ENCODE assay signal across 10 cellular contexts in the genomic region with DNA sequence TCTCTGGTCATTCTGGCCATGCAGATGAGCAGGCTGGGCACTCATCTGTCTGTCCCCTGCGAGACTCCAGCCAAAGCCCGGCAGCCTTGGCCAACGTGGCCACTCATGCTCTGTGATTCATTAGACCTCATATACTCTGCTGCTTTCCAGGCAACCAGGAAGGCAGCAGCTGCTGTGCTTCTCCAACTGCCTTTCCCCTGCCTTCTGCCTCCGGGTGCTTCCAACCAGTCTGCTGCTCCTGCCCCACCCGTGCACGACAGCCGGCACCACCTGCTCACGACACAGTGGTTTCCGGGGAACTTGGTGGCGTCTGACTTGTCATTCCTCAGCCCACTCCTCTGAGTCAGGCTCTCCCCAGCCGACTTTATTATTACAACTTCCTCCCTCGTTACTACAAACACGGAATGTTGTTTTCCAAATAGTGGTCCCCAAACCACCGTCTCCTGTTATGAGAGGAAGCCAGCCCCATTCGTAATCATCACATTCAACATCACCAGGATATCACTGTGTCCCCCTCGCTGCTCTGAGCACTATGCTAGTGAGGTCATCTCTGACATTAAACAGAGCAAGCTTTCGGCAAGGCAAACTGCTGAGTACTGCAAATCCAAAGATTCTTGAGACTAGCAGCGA.
DNase-seq lines count a peak whose midpoint lies in the region; ATAC-seq and TF ChIP-seq lines count a peak whose summit lies in the region.
"Had no signal": no experiment of that assay in that cellular context is flagged by ENCODE, and none has a peak within 500 bp of the region (broad histone marks: within the 10 kb centered on the region; RNA-seq: fewer than 3 reads in every experiment).

No MANE protein-coding gene starts in this region.

- ATAC-seq in HG03439 (IDR thresholded peaks at IDR 0.05; ENCODE audit: unreplicated experiment), result no peak

- peaks cover 10% of the 10 kb centered on the region for H3K4me1 Mint-ChIP-seq in CD14-positive monocyte
- H3K4me1 Mint-ChIP-seq: IgD-negative memory B cell had no signal

- H3K36me3 ChIP-seq in H7 (replicated peaks; ENCODE audit: control insufficient read depth, insufficient read depth, low read length) (no peaks in the 10 kb centered on the region), uterus (no peaks in the 10 kb centered on the region)

- no peaks in the 10 kb centered on the region for H3K36me3 Mint-ChIP-seq in CD14-positive monocyte
- H3K36me3 Mint-ChIP-seq: IgD-negative memory B cell had no signal

- H3K4me3 ChIP-seq in H7 (ENCODE audit: insufficient read depth, low read depth, low read length) (no peak overlapping the region), uterus (no peak overlapping the region)

- peak overlapping the region; percentile 37 to 57 for H3K4me3 Mint-ChIP-seq in CD14-positive monocyte
- H3K4me3 Mint-ChIP-seq: IgD-negative memory B cell had no signal

- H3K27ac Mint-ChIP-seq in CD14-positive monocyte, result no peak overlapping the region
- H3K27ac Mint-ChIP-seq: IgD-negative memory B cell had no signal

- no peak for TF ChIP-seq POLR2A in uterus (IDR thresholded peaks at IDR 0.05)

- no peak for DNase-seq in CD14-positive monocyte (ENCODE audit: low spot score)
- DNase-seq in NCI-H524 treated with DMSO at 0.1 percent for 48 hours (lab: John Stamatoyannopoulos, UW), result peak; percentile 64
- peak; percentile 52 for DNase-seq in fibroblast of peridontal ligament (ENCODE audit: extremely low read depth)
- peak; percentile 18 for DNase-seq in putamen (ENCODE audit: low spot score)
- DNase-seq in HK-2 (ENCODE audit: unreplicated experiment), result no peak
- DNase-seq in H7, result no peak
- DNase-seq in uterus, result no peak
- DNase-seq: activated CD4-positive, CD25-positive, alpha-beta regulatory T cell had no signal

- H3K27me3 Mint-ChIP-seq in CD14-positive monocyte (ENCODE audit: low read depth in 3 of 3), result peaks cover 0 to 5% (median 2%) of the 10 kb centered on the region in 3 donors

- intact Hi-C loops in CD14-positive monocyte (cut with micrococcal nuclease), result no loop called here
- intact Hi-C loops in uterus (cut with DNase I; ENCODE audit: low total_unique reads), result no loop called here

- no peaks in the 10 kb centered on the region for H3K27me3 ChIP-seq in H7 (ENCODE audit: control insufficient read depth, insufficient read depth, low read length)
- no peaks in the 10 kb centered on the region for H3K27me3 ChIP-seq in uterus

- TF ChIP-seq CTCF in CD14-positive monocyte (IDR thresholded peaks at IDR 0.05) (no peak), uterus (IDR thresholded peaks at IDR 0.05) (no peak)

- H3K27ac ChIP-seq in uterus, result no peak overlapping the region

- H3K9me3 ChIP-seq in uterus, result no peaks in the 10 kb centered on the region

- H3K9me3 Mint-ChIP-seq in CD14-positive monocyte, result peaks cover 0 to 4% (median 0%) of the 10 kb centered on the region in 7 donors

- no peaks in the 10 kb centered on the region for H3K4me1 ChIP-seq in uterus

Comparison
In these comparisons a context has a peak if more than half of its experiments do, and no peak if none do; other contexts are left out.
1. DNase-seq: peak in NCI-H524 treated with DMSO at 0.1 percent for 48 hours (single experiment), fibroblast of peridontal ligament (single experiment) and putamen (single experiment); none in CD14-positive monocyte (single experiment), HK-2 (single experiment), H7 (single experiment) and uterus (0 of 2).